Comparison of ENCODE assay signal across 1 cellular context in genomic region chr10:67785098-67785497, GRCh38.
TF ChIP-seq lines count a peak whose summit lies in the region.

No MANE protein-coding gene starts in this region.

TF ChIP-seq in GM12878, 131 proteins besides CTCF, POLR2A, EP300 and RAD21 (continued from another document):
- TF ChIP-seq YY1 (IDR thresholded peaks at IDR 0.05; ENCODE audit: low read depth, low read length), result no peak
